8 cellular contexts compared by ENCODE assay signal in the genomic region with DNA sequence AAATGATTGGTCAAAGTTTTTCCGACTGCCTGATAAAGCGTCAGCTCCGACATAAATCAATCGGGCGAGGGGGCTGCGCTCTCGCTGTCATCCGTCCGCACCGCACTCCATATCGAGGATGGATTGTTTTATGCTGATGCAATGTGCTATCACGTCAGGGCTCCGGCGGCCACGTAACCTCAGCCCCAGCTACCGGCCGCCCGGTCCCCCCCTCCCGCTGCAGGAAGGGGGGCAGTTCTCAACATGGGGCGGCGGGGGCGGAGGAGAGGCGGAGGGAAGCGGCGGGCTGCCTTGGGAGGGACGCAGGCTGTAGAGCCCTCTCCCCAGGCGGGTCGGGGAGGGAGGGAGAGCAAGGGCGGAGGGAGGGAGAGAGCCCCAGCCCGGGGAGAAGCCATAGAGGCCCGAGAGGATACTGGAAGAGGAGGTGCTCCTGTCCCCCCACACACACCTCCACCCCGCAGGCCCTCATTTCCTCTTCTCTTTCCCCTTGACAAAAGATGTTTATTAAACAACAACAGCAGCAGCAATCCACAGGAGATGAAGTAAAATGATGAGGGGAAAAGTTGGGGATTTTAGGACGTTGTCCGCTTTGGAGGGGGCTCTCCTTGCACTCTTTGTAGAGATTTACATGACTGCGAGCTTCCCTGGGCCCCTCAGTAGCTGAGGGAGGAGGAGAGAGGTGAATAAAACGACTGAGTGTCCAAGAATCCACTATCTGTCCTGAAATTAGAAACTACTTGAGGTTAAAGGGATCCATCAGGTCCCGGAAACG. TPM values are rescaled to one million over a fixed set of nuclear protein-coding genes. Genes with fewer than 3 reads are reported as not detected.
DNase-seq lines count a peak whose midpoint lies in the region; ATAC-seq and TF ChIP-seq lines count a peak whose summit lies in the region.

No MANE protein-coding gene starts in this region.

- CTCF ChIA-PET in activated CD4-positive, alpha-beta T cell treated with anti-CD3 and anti-CD28 coated beads for 36 hours (lab: Charles Lee): interaction anchor here (0.7 to 5.8 kb wide), 9 partner anchors 10 to 505 kb away, joined by 3 to 32 read pairs (median 5); a partner anchor contains a TSS
- CTCF ChIA-PET in WTC11 (lab: Charles Lee): interaction anchor here (1.3 to 3.5 kb wide), 3 partner anchors 8 to 16 kb away, joined by 5 to 54 read pairs (median 6); no protein-coding TSS in a partner anchor

- peak; percentile 67 for ATAC-seq in activated CD4-positive, alpha-beta T cell treated with anti-CD3 and anti-CD28 coated beads for 36 hours
- ATAC-seq in WTC11: peak; percentile 43

- H3K27ac Mint-ChIP-seq in activated CD4-positive, alpha-beta T cell treated with anti-CD3 and anti-CD28 coated beads for 36 hours: peak overlapping the region; percentile 77
- H3K27ac Mint-ChIP-seq in WTC11: no peak overlapping the region

- H3K27me3 Mint-ChIP-seq in activated CD4-positive, alpha-beta T cell treated with anti-CD3 and anti-CD28 coated beads for 36 hours: peaks cover 70% of the 10 kb centered on the region
- H3K27me3 Mint-ChIP-seq in WTC11 (ENCODE audit: low read depth): peaks cover 100% of the 10 kb centered on the region; the same call in 1 of the 2 replicates

- peaks cover 10% of the 10 kb centered on the region for H3K4me1 Mint-ChIP-seq in activated CD4-positive, alpha-beta T cell treated with anti-CD3 and anti-CD28 coated beads for 36 hours
- peaks cover 11% of the 10 kb centered on the region for H3K4me1 Mint-ChIP-seq in WTC11

- H3K36me3 Mint-ChIP-seq in activated CD4-positive, alpha-beta T cell treated with anti-CD3 and anti-CD28 coated beads for 36 hours (ENCODE audit: low read depth): no peaks in the 10 kb centered on the region
- no peaks in the 10 kb centered on the region; the same call in 1 of the 2 replicates for H3K36me3 Mint-ChIP-seq in WTC11

- no peaks in the 10 kb centered on the region for H3K9me3 Mint-ChIP-seq in activated CD4-positive, alpha-beta T cell treated with anti-CD3 and anti-CD28 coated beads for 36 hours (ENCODE audit: low read depth)
- H3K9me3 Mint-ChIP-seq in WTC11: no peaks in the 10 kb centered on the region

- POLR2A ChIA-PET in activated CD4-positive, alpha-beta T cell treated with anti-CD3 and anti-CD28 coated beads for 36 hours (lab: Charles Lee): interaction anchor here (0.6 kb wide), 3 partner anchors 300 to 655 kb away, joined by 3 to 6 read pairs (median 3); no protein-coding TSS in a partner anchor
- POLR2A ChIA-PET in WTC11 (lab: Charles Lee): no interaction called here

- peak overlapping the region; percentile 3 for H3K4me3 ChIP-seq in fibroblast of mammary gland (ENCODE audit: control insufficient read depth, low read depth, low read length)

- intact Hi-C loops in activated CD4-positive, alpha-beta T cell treated with anti-CD3 and anti-CD28 coated beads for 36 hours (cut with DNase I, micrococcal nuclease): no loop called here

- peak overlapping the region; percentile 74 for H3K4me3 Mint-ChIP-seq in activated CD4-positive, alpha-beta T cell treated with anti-CD3 and anti-CD28 coated beads for 36 hours
- H3K4me3 Mint-ChIP-seq in WTC11: peak overlapping the region; percentile 58

- peak; percentile 77 for DNase-seq in activated CD4-positive, alpha-beta T cell treated with anti-CD3 and anti-CD28 coated beads for 36 hours
- no peak for DNase-seq in activated CD4-positive, alpha-beta T cell treated with anti-CD3 and anti-CD28 coated beads for 1 hour
- DNase-seq in WTC11 (ENCODE audit: low spot score) (peak; percentile 71), fibroblast of mammary gland (ENCODE audit: low read depth) (peak; percentile 54), NCI-H1694 treated with DMSO at 0.1 percent for 48 hours (lab: John Stamatoyannopoulos, UW) (no peak), nucleus accumbens (lab: John Stamatoyannopoulos, UW) (no peak), ureter (ENCODE audit: low spot score) (no peak)
- peak; percentile 61 for DNase-seq in stimulated activated CD8-positive, alpha-beta memory T cell treated with anti-CD3 and anti-CD28 coated beads, Interleukin-12 subunit alpha, Interleukin-12 subunit beta, amount 100 ng/mL, for 4 hours (ENCODE audit: low read depth)

- no peak for TF ChIP-seq CTCF in WTC11 (IDR thresholded peaks at IDR 0.05)
- TF ChIP-seq CTCF in fibroblast of mammary gland (conservative IDR thresholded peaks at IDR 0.05; ENCODE audit: control insufficient read depth, insufficient read depth, low read depth, low read length): no peak

TF ChIP-seq in WTC11, 78 proteins besides CTCF, POLR2A, EP300 and RAD21:
- TF ChIP-seq ZNF219 (CRISPR knock-in tag; IDR thresholded peaks at IDR 0.05; ENCODE audit: borderline replicate concordance) (no peak), ZNF232 (CRISPR knock-in tag; IDR thresholded peaks at IDR 0.05) (no peak), RORB (CRISPR knock-in tag; IDR thresholded peaks at IDR 0.05) (no peak), OVOL2 (CRISPR knock-in tag; IDR thresholded peaks at IDR 0.05; ENCODE audit: borderline replicate concordance) (no peak), TCF7 (CRISPR knock-in tag; IDR thresholded peaks at IDR 0.05; ENCODE audit: low read depth) (no peak)
- TF ChIP-seq, protein P1, sequence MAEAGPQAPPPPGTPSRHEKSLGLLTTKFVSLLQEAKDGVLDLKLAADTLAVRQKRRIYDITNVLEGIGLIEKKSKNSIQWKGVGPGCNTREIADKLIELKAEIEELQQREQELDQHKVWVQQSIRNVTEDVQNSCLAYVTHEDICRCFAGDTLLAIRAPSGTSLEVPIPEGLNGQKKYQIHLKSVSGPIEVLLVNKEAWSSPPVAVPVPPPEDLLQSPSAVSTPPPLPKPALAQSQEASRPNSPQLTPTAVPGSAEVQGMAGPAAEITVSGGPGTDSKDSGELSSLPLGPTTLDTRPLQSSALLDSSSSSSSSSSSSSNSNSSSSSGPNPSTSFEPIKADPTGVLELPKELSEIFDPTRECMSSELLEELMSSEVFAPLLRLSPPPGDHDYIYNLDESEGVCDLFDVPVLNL (CRISPR knock-in tag; IDR thresholded peaks at IDR 0.05; ENCODE audit: borderline replicate concordance, low read depth): no peak
- TF ChIP-seq, protein P2, sequence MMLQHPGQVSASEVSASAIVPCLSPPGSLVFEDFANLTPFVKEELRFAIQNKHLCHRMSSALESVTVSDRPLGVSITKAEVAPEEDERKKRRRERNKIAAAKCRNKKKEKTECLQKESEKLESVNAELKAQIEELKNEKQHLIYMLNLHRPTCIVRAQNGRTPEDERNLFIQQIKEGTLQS (CRISPR knock-in tag; conservative IDR thresholded peaks at IDR 0.05): no peak
TF ChIP-seq in WTC11: peak in this region for 0.

RNA-seq across cellular contexts. Expression of a gene that starts 0.5 kb away (rescaled TPM):
- 1 to 10 TPM; 1.9 to 2.5 TPM for total RNA-seq in activated CD4-positive, alpha-beta T cell treated with anti-CD3 and anti-CD28 coated beads for 36 hours
- total RNA-seq in WTC11 (2021): 0.09 to 0.24 TPM (median 0.09 TPM) in 3 replicates
- total RNA-seq in ureter: 33.2 TPM

RNA-seq across cellular contexts. Expression of a gene that starts 11.6 kb away (rescaled TPM):
- total RNA-seq in activated CD4-positive, alpha-beta T cell treated with anti-CD3 and anti-CD28 coated beads for 36 hours: not detected
- total RNA-seq in WTC11 (2021) (not detected in 3 replicates), ureter (56.2 TPM)

RNA-seq across cellular contexts. Expression of a gene that starts 15.8 kb away (rescaled TPM):
- under 1 TPM; 0.25 to 0.30 TPM for total RNA-seq in activated CD4-positive, alpha-beta T cell treated with anti-CD3 and anti-CD28 coated beads for 36 hours
- total RNA-seq in WTC11 (2021) (0.14 TPM in 1 of 3 replicates, not detected in the others), ureter (28.9 TPM)

RNA-seq across cellular contexts. Expression of a gene that starts 21.9 kb away (rescaled TPM):
- not detected for total RNA-seq in activated CD4-positive, alpha-beta T cell treated with anti-CD3 and anti-CD28 coated beads for 36 hours
- total RNA-seq in WTC11 (2021) (0.11 TPM in 1 of 3 replicates, not detected in the others), ureter (111 TPM)

RNA-seq across cellular contexts. Expression of a gene that starts 33.1 kb away (rescaled TPM):
- total RNA-seq in activated CD4-positive, alpha-beta T cell treated with anti-CD3 and anti-CD28 coated beads for 36 hours: not detected
- total RNA-seq in WTC11 (2021) (not detected in 3 replicates), ureter (30.1 TPM)

Comparison
In these comparisons a context has a peak if more than half of its experiments do, and no peak if none do; other contexts are left out.
1. DNase-seq: peak in activated CD4-positive, alpha-beta T cell treated with anti-CD3 and anti-CD28 coated beads for 36 hours (single experiment), WTC11 (single experiment), fibroblast of mammary gland (single experiment) and stimulated activated CD8-positive, alpha-beta memory T cell treated with anti-CD3 and anti-CD28 coated beads, Interleukin-12 subunit alpha, Interleukin-12 subunit beta, amount 100 ng/mL, for 4 hours (single experiment); none in activated CD4-positive, alpha-beta T cell treated with anti-CD3 and anti-CD28 coated beads for 1 hour (single experiment), NCI-H1694 treated with DMSO at 0.1 percent for 48 hours (single experiment), nucleus accumbens (0 of 56) and ureter (single experiment).
2. RNA of a gene that starts 11.6 kb away (total RNA-seq): 56.2 TPM in ureter (single experiment); not detected in activated CD4-positive, alpha-beta T cell treated with anti-CD3 and anti-CD28 coated beads for 36 hours and not detected in WTC11; every median in the first group is over 10 times any median in the second.
3. RNA of a gene that starts 15.8 kb away (total RNA-seq): 28.9 TPM in ureter (single experiment); 0.25 to 0.30 TPM in activated CD4-positive, alpha-beta T cell treated with anti-CD3 and anti-CD28 coated beads for 36 hours and 0.14 TPM in WTC11; every median in the first group is over 10 times any median in the second.